Comparison of ENCODE assay signal across 18 cellular contexts in the genomic region with DNA sequence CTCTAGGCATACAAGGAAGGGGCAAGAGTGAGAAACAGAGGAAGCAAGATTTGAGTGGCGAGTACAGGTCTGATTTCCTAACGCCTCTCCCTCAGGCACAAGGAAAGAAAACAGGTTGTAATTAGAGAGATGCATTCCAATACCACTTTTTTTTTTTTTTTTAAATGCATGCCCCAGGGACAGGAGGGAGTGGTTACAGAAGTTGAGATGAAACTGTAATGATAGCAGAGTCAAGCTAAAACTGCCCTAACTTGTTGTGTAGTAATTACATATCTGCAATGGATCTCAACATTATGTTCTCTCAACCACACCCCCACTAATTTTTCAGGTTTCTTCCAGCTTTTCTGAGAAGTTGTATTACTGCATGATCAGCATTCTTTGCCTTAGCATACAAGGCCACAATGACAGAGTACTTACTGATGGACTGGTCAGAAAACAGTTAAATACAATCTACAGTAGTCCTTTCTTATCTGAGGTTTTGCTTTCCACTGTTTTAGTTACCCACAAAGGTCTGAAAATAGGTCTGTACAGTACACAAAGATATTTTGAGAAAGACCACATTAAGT. TPM values are rescaled to one million over a fixed set of nuclear protein-coding genes. Genes with fewer than 3 reads are reported as not detected.
DNase-seq lines count a peak whose midpoint lies in the region; ATAC-seq and TF ChIP-seq lines count a peak whose summit lies in the region.
"Had no signal": no experiment of that assay in that cellular context is flagged by ENCODE, and none has a peak within 500 bp of the region (broad histone marks: within the 10 kb centered on the region; RNA-seq: fewer than 3 reads in every experiment).

No MANE protein-coding gene starts in this region.

- peak overlapping the region; percentile 20 for H3K27ac ChIP-seq in endodermal cell (ENCODE audit: low read depth, low read length)
- H3K27ac ChIP-seq: gastroesophageal sphincter had no signal

- H3K36me3 Mint-ChIP-seq in activated naive CD4-positive, alpha-beta T cell treated with anti-CD3 and anti-CD28 coated beads, Interleukin-2, amount 50 U/mL, for 72 hours, result peaks cover 42 to 56% of the 10 kb centered on the region in 2 donors
- H3K36me3 Mint-ChIP-seq in T-helper 2 cell treated with Interferon-gamma antibody and Interleukin-4, amounts not matched to agents 5 μg/mL and 100 μg/mL, for 36 hours (ENCODE audit: low read depth), result peaks cover 80% of the 10 kb centered on the region
- peaks cover 58% of the 10 kb centered on the region for H3K36me3 Mint-ChIP-seq in endodermal cell (ENCODE audit: low read depth)
- peaks cover 100% of the 10 kb centered on the region for H3K36me3 Mint-ChIP-seq in stimulated activated effector memory CD8-positive, alpha-beta T cell treated with anti-CD3 and anti-CD28 coated beads, Interleukin-12 subunit alpha, Interleukin-12 subunit beta, amount 100 ng/mL, for 72 hours

- peak overlapping the region; percentile 42 for H3K9ac ChIP-seq in endodermal cell (ENCODE audit: extremely low read depth, low read length, poor library complexity, severe bottlenecking)

- peaks cover 34% of the 10 kb centered on the region for H3K4me1 ChIP-seq in endodermal cell (ENCODE audit: control insufficient read depth, insufficient read depth, low read length)

- peak overlapping the region; percentile 15 for H3K4me3 ChIP-seq in endodermal cell (ENCODE audit: low read length)
- H3K4me3 ChIP-seq in foreskin fibroblast (ENCODE audit: low read depth in 1 of 2, low read length in 2 of 2), result no peak overlapping the region
- H3K4me3 ChIP-seq: gastroesophageal sphincter, skin epidermis had no signal

- no peak for TF ChIP-seq CTCF in endodermal cell (conservative IDR thresholded peaks at IDR 0.05)
- TF ChIP-seq CTCF in foreskin fibroblast (IDR thresholded peaks at IDR 0.05; ENCODE audit: low read depth, low read length), result no peak

- no peak for ATAC-seq in activated naive CD4-positive, alpha-beta T cell treated with anti-CD3 and anti-CD28 coated beads, Interleukin-2, amount 50 U/mL, for 72 hours
- no peak for ATAC-seq in stimulated activated effector memory CD8-positive, alpha-beta T cell treated with anti-CD3 and anti-CD28 coated beads, Interleukin-12 subunit alpha, Interleukin-12 subunit beta, amount 100 ng/mL, for 72 hours
- ATAC-seq in HG03175 (IDR thresholded peaks at IDR 0.05; ENCODE audit: unreplicated experiment), result no peak
- ATAC-seq: gastroesophageal sphincter had no signal

- no peak for DNase-seq in activated naive CD4-positive, alpha-beta T cell treated with anti-CD3 and anti-CD28 coated beads, Interleukin-2, amount 50 U/mL, for 72 hours (ENCODE audit: low spot score in 2 of 2)
- DNase-seq in activated naive CD4-positive, alpha-beta T cell (lab: John Stamatoyannopoulos, UW), result no peak
- DNase-seq in T-helper 2 cell treated with Interferon-gamma antibody and Interleukin-4, amounts not matched to agents 5 μg/mL and 100 μg/mL, for 36 hours (ENCODE audit: low spot score), result no peak
- DNase-seq in endodermal cell (no peak), SKM-1 treated with dmso at 0.1 percent for 144 hours (lab: John Stamatoyannopoulos, UW; ENCODE audit: unreplicated experiment) (no peak), foreskin fibroblast (no peak)
- DNase-seq in stimulated activated effector memory CD8-positive, alpha-beta T cell treated with anti-CD3 and anti-CD28 coated beads, Interleukin-12 subunit alpha, Interleukin-12 subunit beta, amount 100 ng/mL, for 72 hours (ENCODE audit: low spot score in 2 of 2), result no peak
- DNase-seq: activated B cell treated with CpG ODN at 0.5 μM for 24 hours, AML-193, H7, NCI-H1105, NCI-H226, occipital lobe had no signal

- H3K4me1 Mint-ChIP-seq in T-helper 2 cell treated with Interferon-gamma antibody and Interleukin-4, amounts not matched to agents 5 μg/mL and 100 μg/mL, for 36 hours (ENCODE audit: low read depth), result peaks cover 72% of the 10 kb centered on the region
- H3K4me1 Mint-ChIP-seq in endodermal cell, result peaks cover 66% of the 10 kb centered on the region
- peaks cover 57% of the 10 kb centered on the region for H3K4me1 Mint-ChIP-seq in stimulated activated effector memory CD8-positive, alpha-beta T cell treated with anti-CD3 and anti-CD28 coated beads, Interleukin-12 subunit alpha, Interleukin-12 subunit beta, amount 100 ng/mL, for 72 hours

- 44 to 67% methylated on average over 2 of the region's 2 CpGs for WGBS in endodermal cell (ENCODE audit: insufficient coverage in 1 of 2, insufficient read length in 1 of 2), 2 experiments

- H3K4me3 Mint-ChIP-seq in T-helper 2 cell treated with Interferon-gamma antibody and Interleukin-4, amounts not matched to agents 5 μg/mL and 100 μg/mL, for 36 hours, result peak overlapping the region; percentile 97
- H3K4me3 Mint-ChIP-seq in endodermal cell, result no peak overlapping the region
- H3K4me3 Mint-ChIP-seq in stimulated activated effector memory CD8-positive, alpha-beta T cell treated with anti-CD3 and anti-CD28 coated beads, Interleukin-12 subunit alpha, Interleukin-12 subunit beta, amount 100 ng/mL, for 72 hours, result peak overlapping the region; percentile 31
- H3K4me3 Mint-ChIP-seq: activated B cell treated with CpG ODN at 0.5 μM for 24 hours had no signal

- no peaks in the 10 kb centered on the region for H3K27me3 Mint-ChIP-seq in T-helper 2 cell treated with Interferon-gamma antibody and Interleukin-4, amounts not matched to agents 5 μg/mL and 100 μg/mL, for 36 hours (ENCODE audit: low read depth)
- no peaks in the 10 kb centered on the region for H3K27me3 Mint-ChIP-seq in endodermal cell (ENCODE audit: insufficient read depth)
- H3K27me3 Mint-ChIP-seq: activated B cell treated with CpG ODN at 0.5 μM for 24 hours had no signal

- no peaks in the 10 kb centered on the region for H3K9me3 Mint-ChIP-seq in activated naive CD4-positive, alpha-beta T cell treated with anti-CD3 and anti-CD28 coated beads, Interleukin-2, amount 50 U/mL, for 72 hours
- no peaks in the 10 kb centered on the region for H3K9me3 Mint-ChIP-seq in T-helper 2 cell treated with Interferon-gamma antibody and Interleukin-4, amounts not matched to agents 5 μg/mL and 100 μg/mL, for 36 hours
- no peaks in the 10 kb centered on the region for H3K9me3 Mint-ChIP-seq in endodermal cell
- H3K9me3 Mint-ChIP-seq in stimulated activated effector memory CD8-positive, alpha-beta T cell treated with anti-CD3 and anti-CD28 coated beads, Interleukin-12 subunit alpha, Interleukin-12 subunit beta, amount 100 ng/mL, for 72 hours, result no peaks in the 10 kb centered on the region
- H3K9me3 Mint-ChIP-seq: activated B cell treated with CpG ODN at 0.5 μM for 24 hours, brain had no signal

- peaks cover 80% of the 10 kb centered on the region for H3K36me3 ChIP-seq in endodermal cell (ENCODE audit: control insufficient read depth, insufficient read depth, low read length)

- no peaks in the 10 kb centered on the region for H3K9me3 ChIP-seq in endodermal cell (ENCODE audit: control insufficient read depth, low read length)
- H3K9me3 ChIP-seq: gastroesophageal sphincter had no signal

- no peaks in the 10 kb centered on the region for H3K27me3 ChIP-seq in endodermal cell (ENCODE audit: control insufficient read depth, insufficient read depth, low read length, poor library complexity, severe bottlenecking)
- H3K27me3 ChIP-seq: gastroesophageal sphincter had no signal

- peak overlapping the region; percentile 32 to 43 for H3K27ac Mint-ChIP-seq in activated naive CD4-positive, alpha-beta T cell treated with anti-CD3 and anti-CD28 coated beads, Interleukin-2, amount 50 U/mL, for 72 hours
- H3K27ac Mint-ChIP-seq in T-helper 2 cell treated with Interferon-gamma antibody and Interleukin-4, amounts not matched to agents 5 μg/mL and 100 μg/mL, for 36 hours, result peak overlapping the region; percentile 84
- no peak overlapping the region for H3K27ac Mint-ChIP-seq in endodermal cell
- peak overlapping the region; percentile 21 for H3K27ac Mint-ChIP-seq in stimulated activated effector memory CD8-positive, alpha-beta T cell treated with anti-CD3 and anti-CD28 coated beads, Interleukin-12 subunit alpha, Interleukin-12 subunit beta, amount 100 ng/mL, for 72 hours
- H3K27ac Mint-ChIP-seq: activated B cell treated with CpG ODN at 0.5 μM for 24 hours had no signal

RNA-seq across cellular contexts. Expression of a gene that starts 5.5 kb away (rescaled TPM):
- 10 to 100 TPM; 27.0 to 49.3 TPM for total RNA-seq in activated naive CD4-positive, alpha-beta T cell treated with anti-CD3 and anti-CD28 coated beads, Interleukin-2, amount 50 U/mL, for 72 hours
- 10 to 100 TPM; 26.9 to 40.6 TPM for total RNA-seq in endodermal cell
- 18.1 TPM for polyA plus RNA-seq in endodermal cell (2013, experiment 1 of 2)
- polyA plus RNA-seq in endodermal cell (2013, experiment 2 of 2), result 17.5 TPM

RNA-seq across cellular contexts. Expression of a gene that starts 33.1 kb away (rescaled TPM):
- not detected for total RNA-seq in activated naive CD4-positive, alpha-beta T cell treated with anti-CD3 and anti-CD28 coated beads, Interleukin-2, amount 50 U/mL, for 72 hours
- total RNA-seq in endodermal cell, result under 1 TPM in 1 of 2 donors, not detected in 1; 0.26 TPM
- polyA plus RNA-seq in endodermal cell (2013, experiment 1 of 2), result 0.36 TPM
- polyA plus RNA-seq in endodermal cell (2013, experiment 2 of 2), result 0.12 TPM
- total RNA-seq: activated B cell treated with CpG ODN at 0.5 μM for 24 hours, gastroesophageal sphincter, occipital lobe, subcutaneous adipose tissue had no signal
